23 cellular contexts compared by ENCODE assay signal in the genomic region with DNA sequence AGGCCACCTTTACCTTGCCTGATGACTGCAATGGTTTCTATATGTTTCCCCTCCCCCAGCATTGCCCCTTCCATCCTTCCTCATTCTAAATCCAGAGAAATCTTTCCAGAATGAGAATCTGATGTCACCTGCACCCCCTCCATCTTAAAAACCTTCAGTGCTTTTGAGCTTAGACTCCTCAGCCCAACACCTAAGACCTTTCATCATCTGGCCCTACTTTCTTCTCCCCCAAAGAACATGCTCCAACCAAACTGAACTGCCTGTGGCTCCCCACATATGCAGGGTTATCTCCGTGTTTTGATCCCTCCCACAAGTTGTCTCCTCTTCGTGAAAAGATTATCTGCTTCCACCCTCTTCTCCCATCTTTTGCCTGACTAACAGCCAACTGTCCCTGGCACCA. TPM values are rescaled to one million over a fixed set of nuclear protein-coding genes. Genes with fewer than 3 reads are reported as not detected.
DNase-seq lines count a peak whose midpoint lies in the region; ATAC-seq and TF ChIP-seq lines count a peak whose summit lies in the region.
"Had no signal": no experiment of that assay in that cellular context is flagged by ENCODE, and none has a peak within 500 bp of the region (broad histone marks: within the 10 kb centered on the region; RNA-seq: fewer than 3 reads in every experiment).

No MANE protein-coding gene starts in this region.

- H3K9me3 ChIP-seq in esophagus muscularis mucosa, result no peaks in the 10 kb centered on the region
- no peaks in the 10 kb centered on the region for H3K9me3 ChIP-seq in smooth muscle cell (replicated peaks; ENCODE audit: low read depth)
- H3K9me3 ChIP-seq: heart left ventricle, left lung, MG63, mucosa of descending colon had no signal

- H3K27ac ChIP-seq in esophagus muscularis mucosa (replicated peaks in 1 of 4) (peak overlapping the region; percentile 49 to 65 (median 63)), smooth muscle cell (ENCODE audit: low read depth) (no peak overlapping the region)
- H3K27ac ChIP-seq: coronary artery, heart left ventricle, left lung, PC-9 had no signal

- peaks cover 72% of the 10 kb centered on the region for H3K4me1 Mint-ChIP-seq in stimulated activated naive CD8-positive, alpha-beta T cell treated with anti-CD3 and anti-CD28 coated beads, Interleukin-15, Interleukin-2, amounts not matched to agents 100 ng/mL and 50 ng/mL, for 24 hours (ENCODE audit: low read depth)
- peaks cover 70% of the 10 kb centered on the region for H3K4me1 Mint-ChIP-seq in stimulated activated naive CD8-positive, alpha-beta T cell treated with anti-CD3 and anti-CD28 coated beads, Interleukin-15, amount 100 ng/mL, for 72 hours
- peaks cover 62 to 68% (median 65%) of the 10 kb centered on the region in 3 donors for H3K4me1 Mint-ChIP-seq in T-cell

- CTCF ChIA-PET in T-cell (lab: Charles Lee), result interaction anchor here in 1 of 2 donors (0.6 kb wide), 2 partner anchors 57 to 995 kb away, joined by 3 to 4 read pairs; no protein-coding TSS in a partner anchor

- no peak overlapping the region for H3K9ac ChIP-seq in smooth muscle cell (ENCODE audit: low read depth)

- no peak overlapping the region for H3K4me3 Mint-ChIP-seq in stimulated activated naive CD8-positive, alpha-beta T cell treated with anti-CD3 and anti-CD28 coated beads, Interleukin-15, Interleukin-2, amounts not matched to agents 100 ng/mL and 50 ng/mL, for 24 hours
- no peak overlapping the region for H3K4me3 Mint-ChIP-seq in stimulated activated naive CD8-positive, alpha-beta T cell treated with anti-CD3 and anti-CD28 coated beads, Interleukin-15, amount 100 ng/mL, for 72 hours
- no peak overlapping the region for H3K4me3 Mint-ChIP-seq in T-cell
- H3K4me3 Mint-ChIP-seq: brain, GM23338 had no signal

- H3K4me1 ChIP-seq in esophagus muscularis mucosa (peaks cover 36 to 74% (median 63%) of the 10 kb centered on the region in 4 donors), smooth muscle cell (ENCODE audit: low read depth) (peaks cover 13% of the 10 kb centered on the region)

- no peak overlapping the region for H2AFZ ChIP-seq in smooth muscle cell (ENCODE audit: low read depth)
- H2AFZ ChIP-seq: GM23338, PC-9 had no signal

- no peak for TF ChIP-seq CTCF in esophagus muscularis mucosa (IDR thresholded peaks at IDR 0.05)
- TF ChIP-seq CTCF in smooth muscle cell (IDR thresholded peaks at IDR 0.05; ENCODE audit: borderline replicate concordance, insufficient read depth, poor library complexity, severe bottlenecking), result no peak

- no peaks in the 10 kb centered on the region for H3K27me3 Mint-ChIP-seq in stimulated activated naive CD8-positive, alpha-beta T cell treated with anti-CD3 and anti-CD28 coated beads, Interleukin-15, Interleukin-2, amounts not matched to agents 100 ng/mL and 50 ng/mL, for 24 hours
- H3K27me3 Mint-ChIP-seq in stimulated activated naive CD8-positive, alpha-beta T cell treated with anti-CD3 and anti-CD28 coated beads, Interleukin-15, amount 100 ng/mL, for 72 hours, result no peaks in the 10 kb centered on the region
- H3K27me3 Mint-ChIP-seq in T-cell, result no peaks in the 10 kb centered on the region

- H3K4me3 ChIP-seq in esophagus muscularis mucosa, result no peak overlapping the region
- H3K4me3 ChIP-seq in smooth muscle cell, result no peak overlapping the region
- H3K4me3 ChIP-seq: coronary artery, GM23338, heart left ventricle, left lung, MG63, mucosa of descending colon, PC-9 had no signal

- no peaks in the 10 kb centered on the region for H3K9me3 Mint-ChIP-seq in stimulated activated naive CD8-positive, alpha-beta T cell treated with anti-CD3 and anti-CD28 coated beads, Interleukin-15, Interleukin-2, amounts not matched to agents 100 ng/mL and 50 ng/mL, for 24 hours
- H3K9me3 Mint-ChIP-seq in stimulated activated naive CD8-positive, alpha-beta T cell treated with anti-CD3 and anti-CD28 coated beads, Interleukin-15, amount 100 ng/mL, for 72 hours, result no peaks in the 10 kb centered on the region
- H3K9me3 Mint-ChIP-seq in T-cell, result no peaks in the 10 kb centered on the region

- POLR2A ChIA-PET in T-cell (lab: Charles Lee), result interaction anchor here in 1 of 2 donors (0.7 kb wide), 1 partner anchor 194 kb away, joined by 4 read pairs; no protein-coding TSS in a partner anchor

- no peak for ATAC-seq in stimulated activated naive CD8-positive, alpha-beta T cell treated with anti-CD3 and anti-CD28 coated beads, Interleukin-15, amount 100 ng/mL, for 72 hours
- ATAC-seq in T-cell (replicated peaks in 1 of 4), result no peak
- ATAC-seq: GM23338, heart left ventricle, left lung had no signal

- TF ChIP-seq EP300 in esophagus muscularis mucosa (IDR thresholded peaks at IDR 0.05), result no peak

- WGBS in esophagus muscularis mucosa, result 95% methylated on average over 2 of the region's 2 CpGs
- WGBS in smooth muscle cell (ENCODE audit: low lambda C conversion rate), result 93% methylated on average over 2 of the region's 2 CpGs

- H4K20me1 ChIP-seq in smooth muscle cell (ENCODE audit: low read depth), result no peaks in the 10 kb centered on the region

- peak overlapping the region; percentile 28 for H3K27ac Mint-ChIP-seq in stimulated activated naive CD8-positive, alpha-beta T cell treated with anti-CD3 and anti-CD28 coated beads, Interleukin-15, Interleukin-2, amounts not matched to agents 100 ng/mL and 50 ng/mL, for 24 hours
- peak overlapping the region in 1 of 2 donors; percentile 15 for H3K27ac Mint-ChIP-seq in stimulated activated naive CD8-positive, alpha-beta T cell treated with anti-CD3 and anti-CD28 coated beads, Interleukin-15, amount 100 ng/mL, for 72 hours
- H3K27ac Mint-ChIP-seq in T-cell, result peak overlapping the region; percentile 10 to 98
- H3K27ac Mint-ChIP-seq: GM23338 had no signal

- intact Hi-C loops in esophagus muscularis mucosa (cut with DNase I), result no loop called here

- H3K27me3 ChIP-seq in esophagus muscularis mucosa (no peaks in the 10 kb centered on the region), smooth muscle cell (ENCODE audit: low read depth) (no peaks in the 10 kb centered on the region)
- H3K27me3 ChIP-seq: heart left ventricle, left lung, MG63 had no signal

- no peak for TF ChIP-seq POLR2A in esophagus muscularis mucosa (IDR thresholded peaks at IDR 0.05; ENCODE audit: low read depth)

- DNase-seq in stimulated activated naive CD8-positive, alpha-beta T cell treated with anti-CD3 and anti-CD28 coated beads, Interleukin-15, amount 100 ng/mL, for 72 hours, result no peak
- DNase-seq in T-cell (no peak), esophagus muscularis mucosa (ENCODE audit: extremely low spot score) (no peak), hypothalamus (lab: John Stamatoyannopoulos, UW) (no peak), NCI-H345 (lab: John Stamatoyannopoulos, UW) (no peak), smooth muscle cell (lab: John Stamatoyannopoulos, UW; ENCODE audit: unreplicated experiment) (no peak)
- DNase-seq: activated CD4-positive, CD25-positive, alpha-beta regulatory T cell; activated gamma-delta T cell; heart left ventricle; left lung; MG63; mucosa of descending colon; NCI-H1694; NCI-H2227 treated with DMSO at 0.1 percent for 48 hours; NCI-H82; nucleus accumbens; PC-9; SHP77 treated with DMSO at 0.1 percent for 48 hours; stimulated activated CD4-positive, alpha-beta T cell treated with anti-CD3 and anti-CD28 coated beads, Interleukin-4, amount 100 ng/mL, for 24 hours had no signal

- H3K36me3 ChIP-seq in esophagus muscularis mucosa (peaks cover 0 to 45% (median 5%) of the 10 kb centered on the region in 4 donors), smooth muscle cell (ENCODE audit: low read depth) (no peaks in the 10 kb centered on the region)

- H3F3A ChIP-seq in smooth muscle cell (ENCODE audit: low read depth), result no peaks in the 10 kb centered on the region

- no peak overlapping the region for H3K4me2 ChIP-seq in smooth muscle cell
- H3K4me2 ChIP-seq: GM23338, PC-9 had no signal

- peaks cover 83% of the 10 kb centered on the region for H3K36me3 Mint-ChIP-seq in stimulated activated naive CD8-positive, alpha-beta T cell treated with anti-CD3 and anti-CD28 coated beads, Interleukin-15, Interleukin-2, amounts not matched to agents 100 ng/mL and 50 ng/mL, for 24 hours (ENCODE audit: low read depth)
- H3K36me3 Mint-ChIP-seq in T-cell, result peaks cover 50% of the 10 kb centered on the region

- no peaks in the 10 kb centered on the region for H3K79me2 ChIP-seq in smooth muscle cell (ENCODE audit: low read depth)

RNA-seq across cellular contexts. Expression of gene RFTN1, which starts 27.3 kb away (rescaled TPM):
- total RNA-seq in T-cell (10 to 100 TPM; 55.5 to 73.4 (median 70.7) TPM), esophagus muscularis mucosa (100 to 1,000 TPM in 2 of 4 donors, 10 to 100 TPM in 2; 79.7 to 142 (median 104) TPM), smooth muscle cell (35.6 and 37.7 TPM in 2 replicates)
- 21.7 and 22.8 TPM in 2 replicates for polyA plus RNA-seq in smooth muscle cell
